8 cellular contexts compared by ENCODE assay signal in genomic region chr2:133780099-133780996, GRCh38.
DNase-seq lines count a peak whose midpoint lies in the region; ATAC-seq and TF ChIP-seq lines count a peak whose summit lies in the region.

No MANE protein-coding gene starts in this region.

- H3K4me3 ChIP-seq in endodermal cell (ENCODE audit: low read length) = no peak overlapping the region

- peaks cover 6% of the 10 kb centered on the region for H3K9me3 Mint-ChIP-seq in endodermal cell

- no peak overlapping the region for H3K27ac ChIP-seq in endodermal cell (ENCODE audit: low read depth, low read length)

- H3K36me3 Mint-ChIP-seq in endodermal cell (ENCODE audit: low read depth) = no peaks in the 10 kb centered on the region

- H3K27me3 ChIP-seq in endodermal cell (ENCODE audit: control insufficient read depth, insufficient read depth, low read length, poor library complexity, severe bottlenecking) = peaks cover 11% of the 10 kb centered on the region

- H3K4me1 Mint-ChIP-seq in endodermal cell = no peaks in the 10 kb centered on the region

- 51 to 66% methylated on average over 8 to 12 of the region's 12 CpGs for WGBS in endodermal cell (ENCODE audit: insufficient coverage in 1 of 2, insufficient read length in 1 of 2), 2 experiments

- H3K27me3 Mint-ChIP-seq in endodermal cell (ENCODE audit: insufficient read depth) = peaks cover 17% of the 10 kb centered on the region

- no peak overlapping the region for H3K9ac ChIP-seq in endodermal cell (ENCODE audit: extremely low read depth, low read length, poor library complexity, severe bottlenecking)

- no peaks in the 10 kb centered on the region for H3K36me3 ChIP-seq in endodermal cell (ENCODE audit: control insufficient read depth, insufficient read depth, low read length)

- no peaks in the 10 kb centered on the region for H3K4me1 ChIP-seq in endodermal cell (ENCODE audit: control insufficient read depth, insufficient read depth, low read length)

- ATAC-seq in GM18519 (IDR thresholded peaks at IDR 0.05; ENCODE audit: low FRiP score, unreplicated experiment) = peak; percentile 56
- ATAC-seq in GM21528 (IDR thresholded peaks at IDR 0.05; ENCODE audit: low FRiP score, unreplicated experiment) = no peak
- ATAC-seq in HG03045 (IDR thresholded peaks at IDR 0.05; ENCODE audit: unreplicated experiment) = no peak

- H3K4me3 Mint-ChIP-seq in endodermal cell = no peak overlapping the region

- H3K27ac Mint-ChIP-seq in endodermal cell = no peak overlapping the region

- TF ChIP-seq CTCF in endodermal cell (conservative IDR thresholded peaks at IDR 0.05) = peak; percentile 95

- DNase-seq in COLO829 (ENCODE audit: low spot score) = peak; percentile 48
- peak; percentile 75 for DNase-seq in LHCN-M2 (ENCODE audit: low read depth)
- peak; percentile 71 for DNase-seq in RKO (ENCODE audit: low spot score)
- DNase-seq in endodermal cell = peak; percentile 85
- peak; percentile 77 to 82 for DNase-seq in lung microvascular endothelial cell (ENCODE audit: low read depth in 2 of 2)

- peaks cover 6% of the 10 kb centered on the region for H3K9me3 ChIP-seq in endodermal cell (ENCODE audit: control insufficient read depth, low read length)
